In genomic region chr1:39130297-39130696, GRCh38 we compare ENCODE assay signal across 10 cellular contexts.
A peak's percentile ranks its signal among the peaks of the same experiment; 100 is the strongest.
DNase-seq lines count a peak whose midpoint lies in the region; ATAC-seq, FAIRE-seq and TF ChIP-seq lines count a peak whose summit lies in the region.
"Had no signal": no experiment of that assay in that cellular context is flagged by ENCODE, and none has a peak within 500 bp of the region (broad histone marks: within the 10 kb centered on the region; RNA-seq: fewer than 3 reads in every experiment).

No MANE protein-coding gene starts in this region.

- H3K4me1 Mint-ChIP-seq in chondrocyte (ENCODE audit: low read depth) = peaks cover 84% of the 10 kb centered on the region

- peak overlapping the region; percentile 69 for H3K27ac Mint-ChIP-seq in chondrocyte (ENCODE audit: unreplicated experiment)
- H3K27ac Mint-ChIP-seq: activated naive CD8-positive, alpha-beta T cell; progenitor cell of endocrine pancreas had no signal

- WGBS in heart right ventricle, 2 donors = 53 to 55% methylated on average over 1 of the region's 1 CpG
- WGBS in pancreas, 2 donors = 70 to 81% methylated on average over 1 of the region's 1 CpG

- H3K36me3 Mint-ChIP-seq in chondrocyte (ENCODE audit: low read depth) = peaks cover 4% of the 10 kb centered on the region
- H3K36me3 Mint-ChIP-seq: activated naive CD8-positive, alpha-beta T cell had no signal

- H3K9me3 ChIP-seq in heart right ventricle = no peaks in the 10 kb centered on the region
- no peaks in the 10 kb centered on the region for H3K9me3 ChIP-seq in mucosa of rectum (ENCODE audit: control insufficient read depth in 2 of 2, low read length in 2 of 2)
- H3K9me3 ChIP-seq in pancreas = no peaks in the 10 kb centered on the region

- FAIRE-seq in pancreas (lab: Jason Lieb, UNC) = no peak

- H3K4me3 Mint-ChIP-seq in chondrocyte (ENCODE audit: unreplicated experiment) = no peak overlapping the region
- H3K4me3 Mint-ChIP-seq: activated naive CD8-positive, alpha-beta T cell had no signal

- ATAC-seq in heart right ventricle (peak in 3 of 8 donors; percentile 10 to 46 (median 12)), pancreas (no peak), HG02642 (IDR thresholded peaks at IDR 0.05; ENCODE audit: poor library complexity, unreplicated experiment) (no peak)

- peak overlapping the region in 1 of 2 donors; percentile 37 for H3K9ac ChIP-seq in mucosa of rectum (ENCODE audit: low read depth in 1 of 2, low read length in 2 of 2)

- H3K4me3 ChIP-seq in heart right ventricle (no peak overlapping the region), mucosa of rectum (ENCODE audit: low read length in 2 of 2) (no peak overlapping the region), pancreas (no peak overlapping the region)

- DNase-seq in heart right ventricle (no peak), cardiac septum (ENCODE audit: low spot score) (no peak), chondrocyte (ENCODE audit: low spot score) (no peak), pancreas (no peak), T-helper 9 cell (no peak)
- DNase-seq in activated CD4-positive, alpha-beta T cell treated with anti-CD3 and anti-CD28 coated beads, Interleukin-2, amount 50 U/mL, for 4 hours = no peak

- H3K27me3 Mint-ChIP-seq in chondrocyte (ENCODE audit: low read depth) = no peaks in the 10 kb centered on the region
- H3K27me3 Mint-ChIP-seq: activated naive CD8-positive, alpha-beta T cell; progenitor cell of endocrine pancreas had no signal

- no peaks in the 10 kb centered on the region for H3K27me3 ChIP-seq in heart right ventricle
- H3K27me3 ChIP-seq in mucosa of rectum (ENCODE audit: control insufficient read depth in 2 of 2, insufficient read depth in 2 of 2, low read length in 2 of 2) = no peaks in the 10 kb centered on the region
- no peaks in the 10 kb centered on the region for H3K27me3 ChIP-seq in pancreas

- intact Hi-C loops in heart right ventricle (cut with DNase I) = loop anchor here in 3 of 10 donors (5.0 to 10.0 kb wide), 3 partner anchors 55 to 62 kb away; no protein-coding TSS in a partner anchor
- intact Hi-C loops in cardiac septum (cut with DNase I) = no loop called here
- intact Hi-C loops in pancreas (cut with DNase I) = no loop called here

- no peaks in the 10 kb centered on the region for H3K9me3 Mint-ChIP-seq in chondrocyte (ENCODE audit: low read depth)

- H3K36me3 ChIP-seq in heart right ventricle = peaks cover 0 to 10% (median 0%) of the 10 kb centered on the region in 9 donors
- no peaks in the 10 kb centered on the region for H3K36me3 ChIP-seq in mucosa of rectum (ENCODE audit: control insufficient read depth in 2 of 2, insufficient read depth in 2 of 2, low read length in 2 of 2)
- H3K36me3 ChIP-seq in pancreas = no peaks in the 10 kb centered on the region

- TF ChIP-seq CTCF in heart right ventricle (IDR thresholded peaks at IDR 0.05) = no peak
- no peak for TF ChIP-seq CTCF in chondrocyte (IDR thresholded peaks at IDR 0.05)
- no peak for TF ChIP-seq CTCF in pancreas (IDR thresholded peaks at IDR 0.05)

- H3K27ac ChIP-seq in heart right ventricle (peak overlapping the region; percentile 25 to 84 (median 61)), mucosa of rectum (ENCODE audit: low read depth in 2 of 2, low read length in 2 of 2) (peak overlapping the region; percentile 27 to 88), pancreas (peak overlapping the region in 2 of 4 donors; percentile 86 to 92)

- H3K4me1 ChIP-seq in heart right ventricle (peaks cover 5 to 84% (median 73%) of the 10 kb centered on the region in 9 donors), mucosa of rectum (ENCODE audit: control insufficient read depth in 2 of 2, insufficient read depth in 2 of 2, low read length in 2 of 2) (peaks cover 16 to 47% of the 10 kb centered on the region in 2 donors), pancreas (peaks cover 32 to 47% (median 36%) of the 10 kb centered on the region in 3 donors)
